Comparison of ENCODE assay signal across 17 cellular contexts in the genomic region with DNA sequence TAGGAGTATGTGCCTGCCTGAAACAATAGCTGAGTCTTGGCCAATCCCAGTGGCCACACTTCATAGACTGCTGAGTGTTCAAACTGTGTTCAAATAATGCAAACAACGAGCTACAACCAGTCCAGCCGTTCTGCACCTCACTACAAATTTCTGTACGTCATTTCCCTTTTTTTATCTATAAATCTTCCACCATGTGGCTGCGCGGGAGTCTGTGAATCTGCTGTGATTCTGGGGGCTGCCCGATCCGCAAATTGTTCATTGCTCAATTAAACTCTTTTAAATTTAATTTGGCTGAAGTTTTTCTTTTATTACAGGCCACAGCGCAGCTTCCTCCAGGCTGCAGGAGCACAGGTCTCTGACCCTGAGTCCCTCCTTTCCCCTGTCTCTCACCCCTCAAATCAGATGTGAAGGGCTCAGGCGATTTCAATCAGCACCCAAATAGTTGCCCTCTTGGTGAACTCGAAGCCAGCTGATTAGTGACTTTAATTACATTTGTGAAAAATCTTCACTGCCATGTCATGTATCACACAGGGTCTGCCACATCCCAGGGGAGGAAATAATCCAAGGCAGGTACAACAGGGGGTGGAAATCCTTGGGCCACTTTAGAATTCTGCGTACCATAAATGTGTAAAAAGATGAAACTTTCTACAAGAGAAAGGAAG.
A peak's percentile ranks its signal among the peaks of the same experiment; 100 is the strongest.
DNase-seq lines count a peak whose midpoint lies in the region; ATAC-seq and TF ChIP-seq lines count a peak whose summit lies in the region.
"Had no signal": no experiment of that assay in that cellular context is flagged by ENCODE, and none has a peak within 500 bp of the region (broad histone marks: within the 10 kb centered on the region; RNA-seq: fewer than 3 reads in every experiment).

No MANE protein-coding gene starts in this region.

- H3K27me3 ChIP-seq in SK-N-SH (ENCODE audit: insufficient read depth) (no peaks in the 10 kb centered on the region), testis (no peaks in the 10 kb centered on the region), WERI-Rb-1 (ENCODE audit: insufficient read depth, low read depth, severe bottlenecking) (no peaks in the 10 kb centered on the region)
- H3K27me3 ChIP-seq: BLaER1 had no signal

- WGBS in SK-N-SH (ENCODE audit: low lambda C conversion rate) = 23% methylated on average over 11 of the region's 11 CpGs
- WGBS in testis, 2 donors = 83 to 85% methylated on average over 11 of the region's 11 CpGs

- no peak overlapping the region for H2AFZ ChIP-seq in SK-N-SH (ENCODE audit: low read depth)
- H2AFZ ChIP-seq: PC-9 had no signal

- CTCF ChIA-PET in activated CD4-positive, alpha-beta memory T cell treated with anti-CD3 and anti-CD28 coated beads, Interleukin-2, amount 10 ng/mL, durations not matched to agents 7 days and 5 days (lab: Charles Lee) = interaction anchor here (0.8 to 1.6 kb wide), 2 partner anchors 11 to 55 kb away, joined by 4 read pairs; no protein-coding TSS in a partner anchor
- CTCF ChIA-PET in activated CD4-positive, alpha-beta memory T cell treated with anti-CD3 and anti-CD28 coated beads for 36 hours (lab: Charles Lee) = no interaction called here
- CTCF ChIA-PET in SK-N-SH (lab: Yijun Ruan, JAX) = interaction anchor here (1.2 kb wide), 1 partner anchor 73 kb away, joined by 3 read pairs; no protein-coding TSS in a partner anchor

- ATAC-seq in HG03196 (IDR thresholded peaks at IDR 0.05; ENCODE audit: unreplicated experiment) = no peak
- ATAC-seq: CD8-positive, alpha-beta T cell had no signal

- H3K36me3 ChIP-seq in SK-N-SH (replicated peaks in 1 of 2; ENCODE audit: control insufficient read depth in 1 of 2, insufficient read depth in 2 of 2, low read length in 1 of 2) = no peaks in the 10 kb centered on the region
- H3K36me3 ChIP-seq in testis (ENCODE audit: low read depth, missing control alignments) = no peaks in the 10 kb centered on the region
- no peaks in the 10 kb centered on the region for H3K36me3 ChIP-seq in WERI-Rb-1
- H3K36me3 ChIP-seq: BLaER1, HAP-1 had no signal

- no peak overlapping the region for H3K4me2 ChIP-seq in SK-N-SH
- H3K4me2 ChIP-seq: PC-9 had no signal

- no peak for TF ChIP-seq RAD21 in SK-N-SH (IDR thresholded peaks at IDR 0.05; ENCODE audit: low read length)

- H3K4me3 Mint-ChIP-seq in activated CD4-positive, alpha-beta memory T cell treated with anti-CD3 and anti-CD28 coated beads, Interleukin-2, amount 10 ng/mL, durations not matched to agents 7 days and 5 days = no peak overlapping the region
- no peak overlapping the region for H3K4me3 Mint-ChIP-seq in activated CD4-positive, alpha-beta memory T cell treated with anti-CD3 and anti-CD28 coated beads for 36 hours
- H3K4me3 Mint-ChIP-seq: CD8-positive, alpha-beta T cell; IgD-negative memory B cell had no signal

- no peak for TF ChIP-seq POLR2A in testis (IDR thresholded peaks at IDR 0.05)

- peaks cover 0 to 23% of the 10 kb centered on the region in 2 experiments; a peak in 2 of 4 replicates for H3K4me1 ChIP-seq in SK-N-SH (ENCODE audit: control insufficient read depth in 1 of 2, insufficient read depth in 2 of 2, low read depth in 1 of 2, low read length in 1 of 2)
- H3K4me1 ChIP-seq in testis = peaks cover 8% of the 10 kb centered on the region
- H3K4me1 ChIP-seq: HAP-1 had no signal

- no peaks in the 10 kb centered on the region for H3K9me3 ChIP-seq in SK-N-SH
- H3K9me3 ChIP-seq in testis = no peaks in the 10 kb centered on the region
- no peaks in the 10 kb centered on the region for H3K9me3 ChIP-seq in WERI-Rb-1 (ENCODE audit: severe bottlenecking)
- H3K9me3 ChIP-seq: HAP-1 had no signal

- no peaks in the 10 kb centered on the region for H4K20me1 ChIP-seq in SK-N-SH (ENCODE audit: insufficient read depth)
- H4K20me1 ChIP-seq: BLaER1 had no signal

- peaks cover 4% of the 10 kb centered on the region for H3K36me3 Mint-ChIP-seq in activated CD4-positive, alpha-beta memory T cell treated with anti-CD3 and anti-CD28 coated beads, Interleukin-2, amount 10 ng/mL, durations not matched to agents 7 days and 5 days (ENCODE audit: low read depth)
- no peaks in the 10 kb centered on the region for H3K36me3 Mint-ChIP-seq in activated CD4-positive, alpha-beta memory T cell treated with anti-CD3 and anti-CD28 coated beads for 36 hours
- H3K36me3 Mint-ChIP-seq: CD8-positive, alpha-beta T cell; IgD-negative memory B cell had no signal

- POLR2A ChIA-PET in activated CD4-positive, alpha-beta memory T cell treated with anti-CD3 and anti-CD28 coated beads, Interleukin-2, amount 10 ng/mL, durations not matched to agents 7 days and 5 days (lab: Charles Lee) = no interaction called here
- POLR2A ChIA-PET in activated CD4-positive, alpha-beta memory T cell treated with anti-CD3 and anti-CD28 coated beads for 36 hours (lab: Charles Lee) = no interaction called here
- POLR2A ChIA-PET in SK-N-SH (lab: Yijun Ruan, JAX) = no interaction called here

- H3K27ac Mint-ChIP-seq in activated CD4-positive, alpha-beta memory T cell treated with anti-CD3 and anti-CD28 coated beads, Interleukin-2, amount 10 ng/mL, durations not matched to agents 7 days and 5 days = no peak overlapping the region
- H3K27ac Mint-ChIP-seq in activated CD4-positive, alpha-beta memory T cell treated with anti-CD3 and anti-CD28 coated beads for 36 hours = no peak overlapping the region
- H3K27ac Mint-ChIP-seq: CD8-positive, alpha-beta T cell had no signal

- DNase-seq in activated CD4-positive, alpha-beta memory T cell treated with anti-CD3 and anti-CD28 coated beads, Interleukin-2, amount 10 ng/mL, durations not matched to agents 7 days and 5 days = peak; percentile 6
- no peak for DNase-seq in activated CD4-positive, alpha-beta memory T cell treated with anti-CD3 and anti-CD28 coated beads for 36 hours
- DNase-seq in SK-N-SH (peak; percentile 48), islet precursor cell (peak; percentile 12), testis (peak; percentile 8), WERI-Rb-1 (no peak)
- no peak for DNase-seq in central memory CD4-positive, alpha-beta T cell
- DNase-seq: NCI-H1048, NCI-H2081 treated with DMSO at 0.1 percent for 48 hours, NCI-H510A, NCI-H82, PC-9 had no signal

- TF ChIP-seq CTCF in SK-N-SH (IDR thresholded peaks at IDR 0.05) (no peak), testis (IDR thresholded peaks at IDR 0.05) (no peak), WERI-Rb-1 (IDR thresholded peaks at IDR 0.05; ENCODE audit: low read depth, low read length) (no peak)

- no peak overlapping the region for H3K9ac ChIP-seq in SK-N-SH
- H3K9ac ChIP-seq: BLaER1 had no signal

- intact Hi-C loops in activated CD4-positive, alpha-beta memory T cell treated with anti-CD3 and anti-CD28 coated beads for 36 hours (cut with micrococcal nuclease) = loop anchor here (5.0 to 10.0 kb wide), 2 partner anchors 615 to 842 kb away; no protein-coding TSS in a partner anchor
- intact Hi-C loops in testis (cut with DNase I; ENCODE audit: low total_unique reads) = no loop called here

- peak overlapping the region in 1 of 2 experiments; percentile 11; a peak in 1 of 4 replicates for H3K27ac ChIP-seq in SK-N-SH (ENCODE audit: low read depth in 2 of 2, low read length in 1 of 2)
- no peak overlapping the region for H3K27ac ChIP-seq in testis
- H3K27ac ChIP-seq in WERI-Rb-1 = no peak overlapping the region
- H3K27ac ChIP-seq: PC-9 had no signal

- peaks cover 2% of the 10 kb centered on the region for H3K4me1 Mint-ChIP-seq in activated CD4-positive, alpha-beta memory T cell treated with anti-CD3 and anti-CD28 coated beads, Interleukin-2, amount 10 ng/mL, durations not matched to agents 7 days and 5 days
- peaks cover 3% of the 10 kb centered on the region for H3K4me1 Mint-ChIP-seq in activated CD4-positive, alpha-beta memory T cell treated with anti-CD3 and anti-CD28 coated beads for 36 hours (ENCODE audit: low read depth)

- H3K79me2 ChIP-seq in SK-N-SH (ENCODE audit: insufficient read depth) = no peaks in the 10 kb centered on the region

- H3K9me3 Mint-ChIP-seq in activated CD4-positive, alpha-beta memory T cell treated with anti-CD3 and anti-CD28 coated beads, Interleukin-2, amount 10 ng/mL, durations not matched to agents 7 days and 5 days = peaks cover 6% of the 10 kb centered on the region
- peaks cover 6% of the 10 kb centered on the region for H3K9me3 Mint-ChIP-seq in activated CD4-positive, alpha-beta memory T cell treated with anti-CD3 and anti-CD28 coated beads for 36 hours

- no peaks in the 10 kb centered on the region for H3F3A ChIP-seq in SK-N-SH (replicated peaks; ENCODE audit: insufficient read depth)

- H3K9me2 ChIP-seq in SK-N-SH = no peaks in the 10 kb centered on the region

- TF ChIP-seq EP300 in SK-N-SH (IDR thresholded peaks at IDR 0.05; ENCODE audit: borderline replicate concordance in 1 of 2, low read depth in 1 of 2, low read length in 1 of 2) = no peak

- H3K4me3 ChIP-seq in SK-N-SH (ENCODE audit: low read depth in 2 of 2, low read length in 1 of 2) (no peak overlapping the region), testis (no peak overlapping the region), WERI-Rb-1 (ENCODE audit: low read depth, low read length) (no peak overlapping the region)
- H3K4me3 ChIP-seq: BLaER1, HAP-1, PC-9 had no signal

- peaks cover 12% of the 10 kb centered on the region for H3K27me3 Mint-ChIP-seq in activated CD4-positive, alpha-beta memory T cell treated with anti-CD3 and anti-CD28 coated beads, Interleukin-2, amount 10 ng/mL, durations not matched to agents 7 days and 5 days
- peaks cover 4% of the 10 kb centered on the region for H3K27me3 Mint-ChIP-seq in activated CD4-positive, alpha-beta memory T cell treated with anti-CD3 and anti-CD28 coated beads for 36 hours

TF ChIP-seq in SK-N-SH, 30 proteins besides CTCF, POLR2A, EP300 and RAD21:
- TF ChIP-seq TEAD4 (IDR thresholded peaks at IDR 0.05; ENCODE audit: borderline replicate concordance, insufficient read depth) (no peak), MEF2A (IDR thresholded peaks at IDR 0.05; ENCODE audit: borderline replicate concordance, low read depth) (no peak), FOSL2 (IDR thresholded peaks at IDR 0.05; ENCODE audit: borderline replicate concordance, low read depth) (no peak), RFX5 (IDR thresholded peaks at IDR 0.05; ENCODE audit: low read length) (no peak), CHD2 (IDR thresholded peaks at IDR 0.05; ENCODE audit: low read length, partially characterized antibody) (no peak), RCOR1 (IDR thresholded peaks at IDR 0.05; ENCODE audit: low read length) (0 out of 2 replicates have a peak, but pooled peaks have one; percentile 8), SMC3 (IDR thresholded peaks at IDR 0.05; ENCODE audit: low read depth, low read length) (no peak)

Comparison
In these comparisons a context has a peak if more than half of its experiments do, and no peak if none do; other contexts are left out.
1. DNase-seq: peak in activated CD4-positive, alpha-beta memory T cell treated with anti-CD3 and anti-CD28 coated beads, Interleukin-2, amount 10 ng/mL, durations not matched to agents 7 days and 5 days (single experiment), SK-N-SH (single experiment), islet precursor cell (single experiment) and testis (single experiment); none in activated CD4-positive, alpha-beta memory T cell treated with anti-CD3 and anti-CD28 coated beads for 36 hours (single experiment), WERI-Rb-1 (single experiment) and central memory CD4-positive, alpha-beta T cell (single experiment).